In the genomic region with DNA sequence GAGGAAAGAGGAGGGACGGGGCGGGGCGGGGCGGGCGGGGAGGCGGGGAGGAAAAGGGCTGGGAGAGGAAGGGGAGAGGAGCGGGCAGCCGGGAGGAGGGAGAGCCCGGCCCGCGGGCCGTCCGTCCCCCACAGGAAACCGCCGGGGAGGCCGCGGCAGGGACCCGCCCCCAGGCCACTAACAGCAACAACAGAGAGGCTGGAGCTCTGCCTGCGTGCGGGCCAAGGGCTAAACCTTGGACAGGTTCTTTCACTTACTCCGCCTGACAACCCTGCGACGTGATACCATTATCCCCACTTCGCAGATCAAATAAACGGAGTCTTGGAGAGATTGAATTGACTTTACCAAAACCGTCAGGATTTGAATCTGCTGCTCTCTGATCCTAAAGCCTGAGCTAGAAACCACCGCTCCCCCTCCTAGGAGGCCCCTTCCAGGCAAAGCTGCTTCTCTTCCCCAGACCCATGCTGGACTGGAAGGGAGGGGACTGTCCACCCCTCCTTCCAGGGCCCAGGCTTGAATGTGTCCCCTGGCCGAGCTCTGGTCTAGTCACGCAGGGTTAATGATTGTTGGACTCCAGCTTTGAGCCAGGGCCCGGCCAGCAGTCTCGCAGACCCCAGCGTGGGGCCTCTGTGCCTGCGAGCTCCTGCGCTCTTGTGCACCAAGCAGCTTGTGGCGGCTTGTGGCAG, we compare ENCODE assay signal across 8 cellular contexts.
DNase-seq lines count a peak whose midpoint lies in the region; ATAC-seq, FAIRE-seq and TF ChIP-seq lines count a peak whose summit lies in the region.
"Had no signal": no experiment of that assay in that cellular context is flagged by ENCODE, and none has a peak within 500 bp of the region (broad histone marks: within the 10 kb centered on the region; RNA-seq: fewer than 3 reads in every experiment).

Gene EVA1B, minus strand, starts transcription at position 10 of the 686 bp plus-strand sequence. CDS start 608 bp downstream, outside the sequence.

- H3K4me3 ChIP-seq in cardiac fibroblast (replicated peaks in 1 of 2; ENCODE audit: low read depth in 2 of 2, low read length in 2 of 2) = peak within 1 kb of the TSS; percentile 78 to 81

- TF ChIP-seq POLR2A in H54 (IDR thresholded peaks at IDR 0.05; ENCODE audit: low read depth, low read length) = no peak

- no peak for FAIRE-seq in H54 (lab: Jason Lieb, UNC)
- FAIRE-seq: islet of Langerhans had no signal

- DNase-seq in GDM1 (lab: John Stamatoyannopoulos, UW) (peak; percentile 68), T-helper 1 cell (peak in 4 of 5 donors; percentile 34 to 59 (median 45)), cardiac fibroblast (ENCODE audit: low read depth in 2 of 2) (peak; percentile 76 to 91), iris pigment epithelial cell (ENCODE audit: low read depth) (peak; percentile 86), smooth muscle cell of the brain vasculature (ENCODE audit: low read depth, low spot score) (peak; percentile 33), H54 (ENCODE audit: insufficient read length, low spot score) (no peak)

- peak; percentile 34 for ATAC-seq in HG03354 (IDR thresholded peaks at IDR 0.05; ENCODE audit: poor library complexity, severe bottlenecking, unreplicated experiment)

- TF ChIP-seq CTCF in cardiac fibroblast (IDR thresholded peaks at IDR 0.05; ENCODE audit: low read depth, low read length) = no peak
